Comparison of ENCODE assay signal across 21 cellular contexts in the genomic region with DNA sequence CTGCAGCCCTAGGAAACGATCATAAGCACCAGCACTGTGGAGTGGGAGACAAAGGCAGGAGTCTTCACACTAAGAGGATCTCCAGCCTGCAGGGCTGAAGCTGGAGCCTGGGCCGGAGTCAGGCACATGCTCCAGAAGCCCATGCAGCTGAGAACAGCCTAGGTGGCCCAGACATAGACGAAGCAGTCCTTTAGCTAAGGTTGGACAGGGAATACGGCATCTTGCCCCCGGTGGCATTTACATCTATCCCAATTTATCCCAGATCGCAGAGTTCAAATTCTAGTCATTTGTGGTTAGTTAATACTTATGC. TPM values are rescaled to one million over a fixed set of nuclear protein-coding genes. Genes with fewer than 3 reads are reported as not detected.
DNase-seq lines count a peak whose midpoint lies in the region; ATAC-seq and FAIRE-seq lines count a peak whose summit lies in the region.
"Had no signal": no experiment of that assay in that cellular context is flagged by ENCODE, and none has a peak within 500 bp of the region (broad histone marks: within the 10 kb centered on the region; RNA-seq: fewer than 3 reads in every experiment).

No MANE protein-coding gene starts in this region.

- H3K27me3 ChIP-seq in SJCRH30: no peaks in the 10 kb centered on the region
- H3K27me3 ChIP-seq: Peyer's patch had no signal

- peak overlapping the region; percentile 48 for H3K27ac ChIP-seq in SJCRH30
- H3K27ac ChIP-seq: Peyer's patch had no signal

- H3K9me3 Mint-ChIP-seq in activated CD8-positive, alpha-beta memory T cell treated with anti-CD3 and anti-CD28 coated beads, Interleukin-2, amount 10 ng/mL, durations not matched to agents 7 days and 5 days (ENCODE audit: low read depth): no peaks in the 10 kb centered on the region
- H3K9me3 Mint-ChIP-seq: CD14-positive monocyte had no signal

- H3K4me1 Mint-ChIP-seq in activated CD8-positive, alpha-beta memory T cell treated with anti-CD3 and anti-CD28 coated beads, Interleukin-2, amount 10 ng/mL, durations not matched to agents 7 days and 5 days: peaks cover 14% of the 10 kb centered on the region

- CTCF ChIA-PET in activated CD8-positive, alpha-beta memory T cell treated with anti-CD3 and anti-CD28 coated beads, Interleukin-2, amount 10 ng/mL, durations not matched to agents 7 days and 5 days (lab: Charles Lee): interaction anchor here (0.6 to 8.1 kb wide), 6 partner anchors 10 to 131 kb away, joined by 3 to 136 read pairs (median 27); a partner anchor contains a TSS

- H3K27me3 Mint-ChIP-seq in activated CD8-positive, alpha-beta memory T cell treated with anti-CD3 and anti-CD28 coated beads, Interleukin-2, amount 10 ng/mL, durations not matched to agents 7 days and 5 days: no peaks in the 10 kb centered on the region

- H3K4me1 ChIP-seq in SJCRH30: peaks cover 16% of the 10 kb centered on the region

- peak; percentile 30 for DNase-seq in activated CD8-positive, alpha-beta memory T cell treated with anti-CD3 and anti-CD28 coated beads, Interleukin-2, amount 10 ng/mL, durations not matched to agents 7 days and 5 days
- no peak for DNase-seq in activated CD8-positive, alpha-beta memory T cell treated with anti-CD3 and anti-CD28 coated beads, Interleukin-2, amount 50 U/mL, for 4 hours
- DNase-seq in SJCRH30: no peak
- peak; percentile 45 for DNase-seq in foreskin melanocyte
- DNase-seq in stimulated activated CD8-positive, alpha-beta memory T cell treated with anti-CD3 and anti-CD28 coated beads, Interleukin-4, amount 100 ng/mL, for 48 hours: peak; percentile 9
- no peak for DNase-seq in NCI-H2029 treated with DMSO at 0.1 percent for 48 hours (lab: John Stamatoyannopoulos, UW)
- no peak for DNase-seq in RCC 7860 (ENCODE audit: low spot score)
- DNase-seq: DMS 273 treated with DMSO at 0.1 percent for 48 hours, GF-D8, MM.1S, NCI-H1092 treated with DMSO at 0.1 percent for 48 hours, NCI-H510A treated with DMSO at 0.1 percent for 48 hours, SHP77 had no signal

- H3K9me3 ChIP-seq in SJCRH30 (replicated peaks): no peaks in the 10 kb centered on the region
- H3K9me3 ChIP-seq: Peyer's patch had no signal

- no peak overlapping the region for H3K4me3 Mint-ChIP-seq in activated CD8-positive, alpha-beta memory T cell treated with anti-CD3 and anti-CD28 coated beads, Interleukin-2, amount 10 ng/mL, durations not matched to agents 7 days and 5 days
- H3K4me3 Mint-ChIP-seq: CD14-positive monocyte had no signal

- no peak for FAIRE-seq in RCC 7860 (lab: Jason Lieb, UNC)
- FAIRE-seq: A204.1, GM12892 had no signal

- H3K36me3 ChIP-seq in SJCRH30: no peaks in the 10 kb centered on the region
- H3K36me3 ChIP-seq: Peyer's patch had no signal

- no peak overlapping the region for H3K27ac Mint-ChIP-seq in activated CD8-positive, alpha-beta memory T cell treated with anti-CD3 and anti-CD28 coated beads, Interleukin-2, amount 10 ng/mL, durations not matched to agents 7 days and 5 days

- ATAC-seq in activated CD8-positive, alpha-beta memory T cell treated with anti-CD3 and anti-CD28 coated beads, Interleukin-2, amount 10 ng/mL, durations not matched to agents 7 days and 5 days: no peak
- ATAC-seq in HG02973 (IDR thresholded peaks at IDR 0.05; ENCODE audit: unreplicated experiment): no peak

- H3K36me3 Mint-ChIP-seq in activated CD8-positive, alpha-beta memory T cell treated with anti-CD3 and anti-CD28 coated beads, Interleukin-2, amount 10 ng/mL, durations not matched to agents 7 days and 5 days: peaks cover 7% of the 10 kb centered on the region

- no peak overlapping the region for H3K4me3 ChIP-seq in SJCRH30
- H3K4me3 ChIP-seq: Peyer's patch had no signal

RNA-seq across cellular contexts. Expression of a gene that starts 13.9 kb away (rescaled TPM):
- 10 to 100 TPM; 25.6 to 66.3 TPM for total RNA-seq in activated CD8-positive, alpha-beta memory T cell treated with anti-CD3 and anti-CD28 coated beads, Interleukin-2, amount 10 ng/mL, durations not matched to agents 7 days and 5 days
- total RNA-seq in SJCRH30 (2014; rRNA removed; shearing (Covaris generic)): 0.53 and 0.58 TPM in 2 replicates
- total RNA-seq: H4 had no signal

RNA-seq across cellular contexts. Expression of a gene that starts 33.9 kb away (rescaled TPM):
- total RNA-seq in activated CD8-positive, alpha-beta memory T cell treated with anti-CD3 and anti-CD28 coated beads, Interleukin-2, amount 10 ng/mL, durations not matched to agents 7 days and 5 days: under 1 TPM in 1 of 2 experiments, not detected in 1; 0.09 TPM
- 5.2 and 6.4 TPM in 2 replicates for total RNA-seq in SJCRH30 (2014; rRNA removed; shearing (Covaris generic))
- total RNA-seq: Daoy, H4, HT-29 had no signal

RNA-seq across cellular contexts. Expression of a gene that starts 37.3 kb away (rescaled TPM):
- total RNA-seq in activated CD8-positive, alpha-beta memory T cell treated with anti-CD3 and anti-CD28 coated beads, Interleukin-2, amount 10 ng/mL, durations not matched to agents 7 days and 5 days: 100 to 1,000 TPM in 1 of 2 experiments, 10 to 100 TPM in 1; 63.3 to 127 TPM
- total RNA-seq in SJCRH30 (2014; rRNA removed; shearing (Covaris generic)): 61.2 and 61.3 TPM in 2 replicates

Comparison
In these comparisons a context has a peak if more than half of its experiments do, and no peak if none do; other contexts are left out.
1. DNase-seq: peak in activated CD8-positive, alpha-beta memory T cell treated with anti-CD3 and anti-CD28 coated beads, Interleukin-2, amount 10 ng/mL, durations not matched to agents 7 days and 5 days (single experiment), foreskin melanocyte (single experiment) and stimulated activated CD8-positive, alpha-beta memory T cell treated with anti-CD3 and anti-CD28 coated beads, Interleukin-4, amount 100 ng/mL, for 48 hours (single experiment); none in activated CD8-positive, alpha-beta memory T cell treated with anti-CD3 and anti-CD28 coated beads, Interleukin-2, amount 50 U/mL, for 4 hours (single experiment), SJCRH30 (0 of 2), NCI-H2029 treated with DMSO at 0.1 percent for 48 hours (single experiment) and RCC 7860 (single experiment).
2. RNA of a gene that starts 13.9 kb away (total RNA-seq): 25.6 to 66.3 TPM in activated CD8-positive, alpha-beta memory T cell treated with anti-CD3 and anti-CD28 coated beads, Interleukin-2, amount 10 ng/mL, durations not matched to agents 7 days and 5 days; 0.53 to 0.58 TPM in SJCRH30; every median in the first group is over 10 times any median in the second.